In the genomic region with DNA sequence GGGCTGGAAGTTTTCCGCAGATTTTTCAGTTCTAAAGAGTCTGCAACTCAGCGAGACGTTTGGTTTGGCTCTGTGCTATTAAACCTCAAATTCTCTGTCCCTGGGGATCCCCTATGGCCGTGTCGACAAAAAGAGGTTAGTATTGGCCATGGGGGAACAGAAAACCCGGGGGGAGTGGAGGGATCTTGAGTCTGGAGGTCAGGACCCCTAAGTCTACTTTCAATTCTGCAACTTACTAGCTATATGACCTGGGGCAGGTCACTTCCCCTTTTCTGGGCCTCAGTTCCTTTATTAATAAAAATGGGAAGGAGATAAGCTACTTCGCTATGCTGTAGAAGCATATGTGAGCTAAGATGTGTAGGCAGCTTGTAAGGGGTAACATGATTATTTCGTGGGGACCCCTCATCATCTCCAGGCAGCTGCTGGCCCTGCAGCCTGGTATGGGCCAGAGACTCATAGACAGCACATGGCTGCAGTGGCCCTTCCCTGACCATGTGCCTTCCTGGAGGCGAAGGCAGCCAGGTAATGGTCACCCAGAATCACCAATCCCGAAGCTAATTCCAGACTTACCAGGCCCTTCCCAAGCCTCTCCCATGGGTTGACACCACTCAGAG, we compare ENCODE assay signal across 12 cellular contexts. TPM values are rescaled to one million over a fixed set of nuclear protein-coding genes. Genes with fewer than 3 reads are reported as not detected.
DNase-seq lines count a peak whose midpoint lies in the region; ATAC-seq and TF ChIP-seq lines count a peak whose summit lies in the region.
"Had no signal": no experiment of that assay in that cellular context is flagged by ENCODE, and none has a peak within 500 bp of the region (broad histone marks: within the 10 kb centered on the region; RNA-seq: fewer than 3 reads in every experiment).

No MANE protein-coding gene starts in this region.

- 61 to 73% (median 66%) methylated on average over 10 of the region's 10 CpGs for WGBS in heart left ventricle, 4 donors
- 65% methylated on average over 10 of the region's 10 CpGs for WGBS in right cardiac atrium

- no peaks in the 10 kb centered on the region for H3K27me3 ChIP-seq in heart left ventricle
- H3K27me3 ChIP-seq in right cardiac atrium (ENCODE audit: control insufficient read depth, insufficient read depth), result no peaks in the 10 kb centered on the region
- H3K27me3 ChIP-seq in upper lobe of right lung, result no peaks in the 10 kb centered on the region

- intact Hi-C loops in heart left ventricle (cut with DNase I), result no loop called here
- intact Hi-C loops in right cardiac atrium (cut with DNase I), result no loop called here
- intact Hi-C loops in upper lobe of right lung (cut with DNase I), result no loop called here

- H3K27ac ChIP-seq in heart left ventricle (peak overlapping the region in 8 of 12 donors; percentile 28 to 97 (median 92)), right cardiac atrium (ENCODE audit: low read length) (no peak overlapping the region), upper lobe of right lung (no peak overlapping the region)

- H3K4me1 ChIP-seq in heart left ventricle (peaks cover 0 to 95% (median 58%) of the 10 kb centered on the region in 12 donors), right cardiac atrium (ENCODE audit: control insufficient read depth, insufficient read depth, low read length) (peaks cover 11% of the 10 kb centered on the region), upper lobe of right lung (peaks cover 31% of the 10 kb centered on the region)

- DNase-seq in heart left ventricle (no peak), right cardiac atrium (no peak), RPMI8226 (peak; percentile 62), upper lobe of right lung (no peak), foreskin fibroblast (no peak), HPDE6-E6E7 (ENCODE audit: extremely low spot score) (no peak), ecto neural progenitor cell (ENCODE audit: low spot score) (no peak)
- DNase-seq: HCEC 1CT, trophoblast cell had no signal

- H3K36me3 ChIP-seq in heart left ventricle (peaks cover 0 to 14% (median 0%) of the 10 kb centered on the region in 9 donors), upper lobe of right lung (no peaks in the 10 kb centered on the region)

- ATAC-seq in heart left ventricle, result no peak
- ATAC-seq in right cardiac atrium, result no peak
- ATAC-seq in HG03060 (IDR thresholded peaks at IDR 0.05; ENCODE audit: low read depth, unreplicated experiment), result peak; percentile 23
- ATAC-seq in upper lobe of right lung, result peak; percentile 28
- ATAC-seq: Panc1 had no signal

- H3K9me3 ChIP-seq in heart left ventricle, result no peaks in the 10 kb centered on the region
- no peaks in the 10 kb centered on the region for H3K9me3 ChIP-seq in right cardiac atrium (ENCODE audit: control insufficient read depth, low read length)
- no peaks in the 10 kb centered on the region for H3K9me3 ChIP-seq in upper lobe of right lung

- TF ChIP-seq CTCF in heart left ventricle (IDR thresholded peaks at IDR 0.05) (no peak), upper lobe of right lung (IDR thresholded peaks at IDR 0.05) (no peak), foreskin fibroblast (IDR thresholded peaks at IDR 0.05; ENCODE audit: low read depth, low read length) (no peak)

- H3K4me3 ChIP-seq in heart left ventricle, result no peak overlapping the region
- H3K4me3 ChIP-seq in right cardiac atrium (ENCODE audit: low read length), result no peak overlapping the region
- H3K4me3 ChIP-seq in upper lobe of right lung, result no peak overlapping the region
- H3K4me3 ChIP-seq in foreskin fibroblast (ENCODE audit: low read depth in 1 of 2, low read length in 2 of 2), result no peak overlapping the region

- no peak for TF ChIP-seq POLR2A in heart left ventricle (IDR thresholded peaks at IDR 0.05)

RNA-seq across cellular contexts. Expression of gene ASB2, which starts 8.6 kb away (rescaled TPM):
- total RNA-seq in heart left ventricle, result 100 to 1,000 TPM in 8 of 9 donors, 10 to 100 TPM in 1; 95.8 to 411 (median 166) TPM
- 100 to 1,000 TPM in 1 of 2 donors, 10 to 100 TPM in 1; 22.4 to 289 TPM for polyA plus RNA-seq in heart left ventricle
- total RNA-seq in right cardiac atrium, result 100 to 1,000 TPM; 115 to 141 (median 126) TPM
- polyA plus RNA-seq in right cardiac atrium, result 112 TPM
- 3.2 TPM for total RNA-seq in upper lobe of right lung

RNA-seq across cellular contexts. Expression of gene CCDC197, which starts 29.4 kb away (rescaled TPM):
- total RNA-seq in heart left ventricle (1 to 10 TPM in 3 of 9 donors, under 1 TPM in 3, not detected in 3; 0.26 to 1.4 (median 0.95) TPM), right cardiac atrium (under 1 TPM in 2 of 4 donors, not detected in 2; 0.44 to 0.45 TPM), upper lobe of right lung (not detected)
- polyA plus RNA-seq in heart left ventricle (under 1 TPM in 1 of 2 donors, not detected in 1; 0.23 TPM), right cardiac atrium (not detected)
- polyA plus RNA-seq: AG04450 had no signal

RNA-seq across cellular contexts. Expression of gene FAM181A, which starts 40.6 kb away (rescaled TPM):
- total RNA-seq in heart left ventricle (not detected), right cardiac atrium (not detected), upper lobe of right lung (3.5 TPM)
- polyA plus RNA-seq in heart left ventricle (not detected), right cardiac atrium (not detected)
- polyA plus RNA-seq: AG04450 had no signal

RNA-seq across cellular contexts. Expression of gene OTUB2, which starts 58.4 kb away (rescaled TPM):
- under 1 TPM; 0.09 to 0.60 (median 0.38) TPM for total RNA-seq in heart left ventricle
- under 1 TPM; 0.19 to 0.50 TPM for polyA plus RNA-seq in heart left ventricle
- total RNA-seq in right cardiac atrium, result under 1 TPM; 0.11 to 0.65 (median 0.39) TPM
- polyA plus RNA-seq in right cardiac atrium, result 0.18 TPM
- total RNA-seq in upper lobe of right lung, result 1.0 TPM

Comparison
In these comparisons a context has a peak if more than half of its experiments do, and no peak if none do; other contexts are left out.
1. H3K27ac ChIP-seq: peak in heart left ventricle (8 of 12); none in right cardiac atrium (single experiment) and upper lobe of right lung (single experiment).
2. ATAC-seq: peak in HG03060 (single experiment) and upper lobe of right lung (single experiment); none in heart left ventricle (0 of 4) and right cardiac atrium (0 of 2).
3. RNA of gene ASB2, which starts 8.6 kb away (total RNA-seq): 95.8 to 411 TPM in heart left ventricle and 115 to 141 TPM in right cardiac atrium; 3.2 TPM in upper lobe of right lung (single experiment); every median in the first group is over 10 times any median in the second.